Comparison of ENCODE assay signal across 30 cellular contexts in the genomic region with DNA sequence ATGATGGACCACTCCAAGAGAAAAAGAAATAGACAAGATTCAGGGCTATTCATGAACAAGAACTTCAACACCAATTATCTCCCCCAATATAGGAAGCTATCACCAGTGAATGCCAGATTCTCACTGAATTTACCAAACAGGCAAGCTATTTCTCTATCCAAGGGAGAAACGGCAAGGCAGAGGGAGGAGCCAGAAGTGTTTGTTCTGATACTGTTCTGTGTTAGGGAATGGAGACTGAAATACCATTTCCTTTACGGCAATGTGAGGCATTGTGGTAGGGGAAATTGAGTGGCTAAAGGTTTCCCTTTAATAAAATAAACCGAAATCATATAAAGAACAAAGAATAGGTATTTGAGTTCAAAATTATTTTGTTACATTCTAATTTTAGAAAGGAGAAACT.
"Had no signal": no experiment of that assay in that cellular context is flagged by ENCODE, and none has a peak within 500 bp of the region (broad histone marks: within the 10 kb centered on the region; RNA-seq: fewer than 3 reads in every experiment).

No MANE protein-coding gene starts in this region.

- H3K36me3 ChIP-seq: brain microvascular endothelial cell, cardiac muscle cell, MG63, Peyer's patch, SJSA1 had no signal

- H3K9ac ChIP-seq: KMS-11 had no signal

- H3K4me1 ChIP-seq: SJSA1 had no signal

- H3K9me3 ChIP-seq: MG63, Peyer's patch, SJSA1 had no signal

- FAIRE-seq: astrocyte had no signal

- DNase-seq: activated CD4-positive, alpha-beta T cell treated with anti-CD3 and anti-CD28 coated beads for 1 hour; activated CD4-positive, alpha-beta T cell treated with anti-CD3 and anti-CD28 coated beads, Interleukin-2, amount 10 ng/mL, durations not matched to agents 24 days and 14 days; activated CD4-positive, alpha-beta T cell treated with anti-CD3 and anti-CD28 coated beads, Interleukin-2, amount 50 U/mL, for 48 hours; activated CD8-positive, alpha-beta memory T cell treated with anti-CD3 and anti-CD28 coated beads, Interleukin-2, amount 10 ng/mL, durations not matched to agents 7 days and 5 days; activated effector memory CD4-positive, alpha-beta T cell treated with Interleukin-2 at 50 U/mL for 16 hours; activated naive CD4-positive, alpha-beta T cell; activated T-cell treated with anti-CD3 and anti-CD28 coated beads, Interleukin-2, amount 50 U/mL, for 24 hours; brain microvascular endothelial cell; MG63; MV-4-11; NCI-H1092 treated with DMSO at 0.1 percent for 48 hours; NCI-H1417 treated with DMSO at 0.1 percent for 48 hours; NCI-H1694; NCI-H2029; NCI-H2107; NCI-H2171 treated with DMSO at 0.1 percent for 48 hours; NCI-H226; NCI-H526 treated with DMSO at 0.1 percent for 48 hours; NCI-H82; OCI-M1; Peyer's patch; SHP77; SW 1271; T-helper 9 cell had no signal

- H3K4me3 ChIP-seq: cardiac muscle cell, MG63, Peyer's patch, SJSA1 had no signal

- H3K27ac ChIP-seq: brain microvascular endothelial cell, cardiac muscle cell, KMS-11, Peyer's patch, SJSA1 had no signal

- H3K4me2 ChIP-seq: KMS-11 had no signal

- H3K27me3 ChIP-seq: brain microvascular endothelial cell, cardiac muscle cell, MG63, Peyer's patch, SJSA1 had no signal

- ATAC-seq: activated CD8-positive, alpha-beta memory T cell treated with anti-CD3 and anti-CD28 coated beads, Interleukin-2, amount 10 ng/mL, durations not matched to agents 7 days and 5 days; SK-N-SH treated with all-trans-retinoic acid at 6 μM for 48 hours; WTC11 had no signal
